11 cellular contexts compared by ENCODE assay signal in genomic region chr12:95335948-95336347, GRCh38.
A peak's percentile ranks its signal among the peaks of the same experiment; 100 is the strongest.
DNase-seq lines count a peak whose midpoint lies in the region; ATAC-seq and TF ChIP-seq lines count a peak whose summit lies in the region.
"Had no signal": no experiment of that assay in that cellular context is flagged by ENCODE, and none has a peak within 500 bp of the region (broad histone marks: within the 10 kb centered on the region; RNA-seq: fewer than 3 reads in every experiment).

No MANE protein-coding gene starts in this region.

- H3K27ac Mint-ChIP-seq in endothelial cell (ENCODE audit: unreplicated experiment) (peak overlapping the region; percentile 11), nephron (peak overlapping the region; percentile 83 to 92 (median 91))
- H3K27ac Mint-ChIP-seq: B cell; natural killer cell treated with Interleukin-12 subunit alpha and Interleukin-12 subunit beta and Interleukin-15 and Interleukin-18, amount 100 ng/mL, for 72 hours had no signal

- TF ChIP-seq CTCF in right atrium auricular region (IDR thresholded peaks at IDR 0.05) = no peak
- TF ChIP-seq CTCF in endothelial cell (IDR thresholded peaks at IDR 0.05; ENCODE audit: unreplicated experiment) = no peak
- no peak for TF ChIP-seq CTCF in nephron (IDR thresholded peaks at IDR 0.05; ENCODE audit: unreplicated experiment in 3 of 3)

- intact Hi-C loops in Right ventricle myocardium superior (cut with DNase I) = loop anchor here (2.0 to 10.0 kb wide), 2 partner anchors 219 to 791 kb away; no protein-coding TSS in a partner anchor

- H3K36me3 Mint-ChIP-seq in endothelial cell (ENCODE audit: low read depth, unreplicated experiment) (no peaks in the 10 kb centered on the region), nephron (ENCODE audit: low read depth) (no peaks in the 10 kb centered on the region)
- H3K36me3 Mint-ChIP-seq: natural killer cell treated with Interleukin-12 subunit alpha and Interleukin-12 subunit beta and Interleukin-15 and Interleukin-18, amount 100 ng/mL, for 72 hours had no signal

- no peaks in the 10 kb centered on the region for H3K36me3 ChIP-seq in right atrium auricular region

- H3K4me1 Mint-ChIP-seq in endothelial cell (ENCODE audit: unreplicated experiment) = peaks cover 17% of the 10 kb centered on the region
- H3K4me1 Mint-ChIP-seq in nephron = peaks cover 36% of the 10 kb centered on the region
- H3K4me1 Mint-ChIP-seq: B cell had no signal

- no peak for DNase-seq in right atrium auricular region (ENCODE audit: low spot score)
- DNase-seq in Right ventricle myocardium superior = no peak
- DNase-seq in endothelial cell (ENCODE audit: low spot score) = no peak
- no peak for DNase-seq in putamen (ENCODE audit: low spot score)
- DNase-seq in NCI-H146 treated with DMSO at 0.1 percent for 48 hours (lab: John Stamatoyannopoulos, UW; ENCODE audit: unreplicated experiment) = no peak
- no peak for DNase-seq in amniotic stem cell (lab: John Stamatoyannopoulos, UW)
- DNase-seq: stimulated activated CD4-positive, alpha-beta T cell treated with anti-CD3 and anti-CD28 coated beads, Interleukin-4, amount 100 ng/mL, for 24 hours had no signal

- H3K4me1 ChIP-seq in right atrium auricular region = no peaks in the 10 kb centered on the region

- H3K9me3 ChIP-seq in right atrium auricular region = no peaks in the 10 kb centered on the region

- peak overlapping the region; percentile 31 to 78 for H3K27ac ChIP-seq in right atrium auricular region

- no peaks in the 10 kb centered on the region for H3K27me3 ChIP-seq in right atrium auricular region

- H3K27me3 Mint-ChIP-seq in endothelial cell (ENCODE audit: unreplicated experiment) = no peaks in the 10 kb centered on the region
- H3K27me3 Mint-ChIP-seq in nephron (ENCODE audit: low read depth) = no peaks in the 10 kb centered on the region
- H3K27me3 Mint-ChIP-seq: B cell had no signal

- H3K9me3 Mint-ChIP-seq in endothelial cell (ENCODE audit: unreplicated experiment) (no peaks in the 10 kb centered on the region), nephron (no peaks in the 10 kb centered on the region)
- H3K9me3 Mint-ChIP-seq: natural killer cell treated with Interleukin-12 subunit alpha and Interleukin-12 subunit beta and Interleukin-15 and Interleukin-18, amount 100 ng/mL, for 72 hours had no signal

- ATAC-seq in Right ventricle myocardium superior (ENCODE audit: poor library complexity) (no peak), HG02588 (IDR thresholded peaks at IDR 0.05; ENCODE audit: unreplicated experiment) (no peak)
- ATAC-seq: natural killer cell treated with Interleukin-12 subunit alpha and Interleukin-12 subunit beta and Interleukin-15 and Interleukin-18, amount 100 ng/mL, for 72 hours had no signal

- H3K4me3 Mint-ChIP-seq in endothelial cell (ENCODE audit: unreplicated experiment) = no peak overlapping the region
- peak overlapping the region; percentile 8 to 55 (median 45) for H3K4me3 Mint-ChIP-seq in nephron
- H3K4me3 Mint-ChIP-seq: B cell; natural killer cell treated with Interleukin-12 subunit alpha and Interleukin-12 subunit beta and Interleukin-15 and Interleukin-18, amount 100 ng/mL, for 72 hours had no signal

- H3K4me3 ChIP-seq in right atrium auricular region = no peak overlapping the region
